Comparison of ENCODE assay signal across 1 cellular context in genomic region chr20:462199-462991, GRCh38.
TF ChIP-seq lines count a peak whose summit lies in the region.

TBC1D20 (minus strand) TSS chr20:462533; CDS start chr20:462405, 128 bp downstream.

TF ChIP-seq in HepG2, 621 proteins besides CTCF, POLR2A, EP300 and RAD21 (continued from another document and continues in another):
- TF ChIP-seq NFAT5 (CRISPR knock-in tag; IDR thresholded peaks at IDR 0.05) (no peak; the same call in none of the 2 replicates), FIP1L1 (IDR thresholded peaks at IDR 0.05; ENCODE audit: borderline replicate concordance, insufficient read depth, low read depth, low read length) (no peak), HNRNPLL (IDR thresholded peaks at IDR 0.05; ENCODE audit: low read depth, low read length, poor library complexity, severe bottlenecking) (peak; percentile 100), ZNF605 (CRISPR knock-in tag; IDR thresholded peaks at IDR 0.05) (peak; percentile 73; the same call in 1 of the 2 replicates), ZFP90 (CRISPR knock-in tag; IDR thresholded peaks at IDR 0.05; ENCODE audit: borderline replicate concordance) (peak; percentile 86; the same call in 1 of the 2 replicates), ZNF354B (CRISPR knock-in tag; IDR thresholded peaks at IDR 0.05) (no peak; the same call in 1 of the 2 replicates), ZFP36L1 (CRISPR knock-in tag; IDR thresholded peaks at IDR 0.05) (no peak), ZSCAN5A (CRISPR knock-in tag; IDR thresholded peaks at IDR 0.05; ENCODE audit: borderline replicate concordance) (0 out of 2 replicates have a peak, but pooled peaks have one; percentile 67), KDM5B (CRISPR knock-in tag; IDR thresholded peaks at IDR 0.05; ENCODE audit: borderline replicate concordance) (no peak), ZBTB25 (CRISPR knock-in tag; IDR thresholded peaks at IDR 0.05) (peak; percentile 53; the same call in 1 of the 2 replicates), ZNF256 (CRISPR knock-in tag; conservative IDR thresholded peaks at IDR 0.05) (0 out of 2 replicates have a peak, but pooled peaks have one; percentile 71), RARG (CRISPR knock-in tag; IDR thresholded peaks at IDR 0.05; ENCODE audit: low read depth) (no peak), ZNF841 (CRISPR knock-in tag; IDR thresholded peaks at IDR 0.05; ENCODE audit: borderline replicate concordance) (no peak), SUZ12 (IDR thresholded peaks at IDR 0.05; ENCODE audit: low read depth, low read length) (no peak), KLF16 (CRISPR knock-in tag; IDR thresholded peaks at IDR 0.05) (peak in 1 of 2 experiments; percentile 79; a peak in 1 of 4 replicates), ZFP36 (IDR thresholded peaks at IDR 0.05; ENCODE audit: borderline replicate concordance, low read depth, low read length, partially characterized antibody) (no peak), SP1 (IDR thresholded peaks at IDR 0.05) (no peak), SP1 (CRISPR knock-in tag; IDR thresholded peaks at IDR 0.05) (peak; percentile 71), YEATS2 (CRISPR knock-in tag; IDR thresholded peaks at IDR 0.05; ENCODE audit: borderline replicate concordance) (no peak), SRSF1 (optimal IDR thresholded peaks at IDR 0.05; ENCODE audit: low read depth, low read length) (no peak), TEAD2 (CRISPR knock-in tag; IDR thresholded peaks at IDR 0.05) (no peak), ELF3 (CRISPR knock-in tag; IDR thresholded peaks at IDR 0.05) (peak; percentile 71; the same call in 1 of the 2 replicates), ZNF383 (CRISPR knock-in tag; IDR thresholded peaks at IDR 0.05; ENCODE audit: borderline replicate concordance) (no peak), PAX8 (CRISPR knock-in tag; IDR thresholded peaks at IDR 0.05; ENCODE audit: borderline replicate concordance) (no peak), ZNF207 (IDR thresholded peaks at IDR 0.05; ENCODE audit: borderline replicate concordance) (no peak), ZNF441 (CRISPR knock-in tag; IDR thresholded peaks at IDR 0.05; ENCODE audit: borderline replicate concordance) (peak; percentile 89), FUBP1 (CRISPR knock-in tag; IDR thresholded peaks at IDR 0.05; ENCODE audit: borderline replicate concordance) (no peak), SKI (IDR thresholded peaks at IDR 0.05; ENCODE audit: partially characterized antibody) (peak; percentile 81), KDM5A (IDR thresholded peaks at IDR 0.05; ENCODE audit: borderline replicate concordance, low read length) (peak; percentile 48; the same call in 1 of the 2 replicates), ZNF329 (CRISPR knock-in tag; IDR thresholded peaks at IDR 0.05; ENCODE audit: low read depth) (no peak), ZNF776 (CRISPR knock-in tag; IDR thresholded peaks at IDR 0.05) (peak; percentile 23; the same call in 1 of the 2 replicates), ZNF547 (CRISPR knock-in tag; IDR thresholded peaks at IDR 0.05) (no peak), SOX5 (CRISPR knock-in tag; IDR thresholded peaks at IDR 0.05; ENCODE audit: borderline replicate concordance) (peak; percentile 28; the same call in 1 of the 2 replicates), SALL1 (CRISPR knock-in tag; IDR thresholded peaks at IDR 0.05) (peak; percentile 80), SPEN (CRISPR knock-in tag; IDR thresholded peaks at IDR 0.05; ENCODE audit: low read depth) (peak; percentile 59), ZMYM4 (CRISPR knock-in tag; IDR thresholded peaks at IDR 0.05) (peak; percentile 59; the same call in 1 of the 2 replicates)
- TF ChIP-seq, protein P1, sequence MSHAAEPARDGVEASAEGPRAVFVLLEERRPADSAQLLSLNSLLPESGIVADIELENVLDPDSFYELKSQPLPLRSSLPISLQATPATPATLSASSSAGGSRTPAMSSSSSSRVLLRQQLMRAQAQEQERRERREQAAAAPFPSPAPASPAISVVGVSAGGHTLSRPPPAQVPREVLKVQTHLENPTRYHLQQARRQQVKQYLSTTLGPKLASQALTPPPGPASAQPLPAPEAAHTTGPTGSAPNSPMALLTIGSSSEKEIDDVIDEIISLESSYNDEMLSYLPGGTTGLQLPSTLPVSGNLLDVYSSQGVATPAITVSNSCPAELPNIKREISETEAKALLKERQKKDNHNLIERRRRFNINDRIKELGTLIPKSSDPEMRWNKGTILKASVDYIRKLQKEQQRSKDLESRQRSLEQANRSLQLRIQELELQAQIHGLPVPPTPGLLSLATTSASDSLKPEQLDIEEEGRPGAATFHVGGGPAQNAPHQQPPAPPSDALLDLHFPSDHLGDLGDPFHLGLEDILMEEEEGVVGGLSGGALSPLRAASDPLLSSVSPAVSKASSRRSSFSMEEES (CRISPR knock-in tag; IDR thresholded peaks at IDR 0.05) = peak; percentile 90
- TF ChIP-seq, protein P2, sequence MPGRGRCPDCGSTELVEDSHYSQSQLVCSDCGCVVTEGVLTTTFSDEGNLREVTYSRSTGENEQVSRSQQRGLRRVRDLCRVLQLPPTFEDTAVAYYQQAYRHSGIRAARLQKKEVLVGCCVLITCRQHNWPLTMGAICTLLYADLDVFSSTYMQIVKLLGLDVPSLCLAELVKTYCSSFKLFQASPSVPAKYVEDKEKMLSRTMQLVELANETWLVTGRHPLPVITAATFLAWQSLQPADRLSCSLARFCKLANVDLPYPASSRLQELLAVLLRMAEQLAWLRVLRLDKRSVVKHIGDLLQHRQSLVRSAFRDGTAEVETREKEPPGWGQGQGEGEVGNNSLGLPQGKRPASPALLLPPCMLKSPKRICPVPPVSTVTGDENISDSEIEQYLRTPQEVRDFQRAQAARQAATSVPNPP (CRISPR knock-in tag; IDR thresholded peaks at IDR 0.05) = no peak; the same call in 1 of the 2 replicates
- TF ChIP-seq, protein P3, sequence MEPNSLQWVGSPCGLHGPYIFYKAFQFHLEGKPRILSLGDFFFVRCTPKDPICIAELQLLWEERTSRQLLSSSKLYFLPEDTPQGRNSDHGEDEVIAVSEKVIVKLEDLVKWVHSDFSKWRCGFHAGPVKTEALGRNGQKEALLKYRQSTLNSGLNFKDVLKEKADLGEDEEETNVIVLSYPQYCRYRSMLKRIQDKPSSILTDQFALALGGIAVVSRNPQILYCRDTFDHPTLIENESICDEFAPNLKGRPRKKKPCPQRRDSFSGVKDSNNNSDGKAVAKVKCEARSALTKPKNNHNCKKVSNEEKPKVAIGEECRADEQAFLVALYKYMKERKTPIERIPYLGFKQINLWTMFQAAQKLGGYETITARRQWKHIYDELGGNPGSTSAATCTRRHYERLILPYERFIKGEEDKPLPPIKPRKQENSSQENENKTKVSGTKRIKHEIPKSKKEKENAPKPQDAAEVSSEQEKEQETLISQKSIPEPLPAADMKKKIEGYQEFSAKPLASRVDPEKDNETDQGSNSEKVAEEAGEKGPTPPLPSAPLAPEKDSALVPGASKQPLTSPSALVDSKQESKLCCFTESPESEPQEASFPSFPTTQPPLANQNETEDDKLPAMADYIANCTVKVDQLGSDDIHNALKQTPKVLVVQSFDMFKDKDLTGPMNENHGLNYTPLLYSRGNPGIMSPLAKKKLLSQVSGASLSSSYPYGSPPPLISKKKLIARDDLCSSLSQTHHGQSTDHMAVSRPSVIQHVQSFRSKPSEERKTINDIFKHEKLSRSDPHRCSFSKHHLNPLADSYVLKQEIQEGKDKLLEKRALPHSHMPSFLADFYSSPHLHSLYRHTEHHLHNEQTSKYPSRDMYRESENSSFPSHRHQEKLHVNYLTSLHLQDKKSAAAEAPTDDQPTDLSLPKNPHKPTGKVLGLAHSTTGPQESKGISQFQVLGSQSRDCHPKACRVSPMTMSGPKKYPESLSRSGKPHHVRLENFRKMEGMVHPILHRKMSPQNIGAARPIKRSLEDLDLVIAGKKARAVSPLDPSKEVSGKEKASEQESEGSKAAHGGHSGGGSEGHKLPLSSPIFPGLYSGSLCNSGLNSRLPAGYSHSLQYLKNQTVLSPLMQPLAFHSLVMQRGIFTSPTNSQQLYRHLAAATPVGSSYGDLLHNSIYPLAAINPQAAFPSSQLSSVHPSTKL (CRISPR knock-in tag; IDR thresholded peaks at IDR 0.05) = peak; percentile 18; the same call in 1 of the 2 replicates
- TF ChIP-seq, protein P4, sequence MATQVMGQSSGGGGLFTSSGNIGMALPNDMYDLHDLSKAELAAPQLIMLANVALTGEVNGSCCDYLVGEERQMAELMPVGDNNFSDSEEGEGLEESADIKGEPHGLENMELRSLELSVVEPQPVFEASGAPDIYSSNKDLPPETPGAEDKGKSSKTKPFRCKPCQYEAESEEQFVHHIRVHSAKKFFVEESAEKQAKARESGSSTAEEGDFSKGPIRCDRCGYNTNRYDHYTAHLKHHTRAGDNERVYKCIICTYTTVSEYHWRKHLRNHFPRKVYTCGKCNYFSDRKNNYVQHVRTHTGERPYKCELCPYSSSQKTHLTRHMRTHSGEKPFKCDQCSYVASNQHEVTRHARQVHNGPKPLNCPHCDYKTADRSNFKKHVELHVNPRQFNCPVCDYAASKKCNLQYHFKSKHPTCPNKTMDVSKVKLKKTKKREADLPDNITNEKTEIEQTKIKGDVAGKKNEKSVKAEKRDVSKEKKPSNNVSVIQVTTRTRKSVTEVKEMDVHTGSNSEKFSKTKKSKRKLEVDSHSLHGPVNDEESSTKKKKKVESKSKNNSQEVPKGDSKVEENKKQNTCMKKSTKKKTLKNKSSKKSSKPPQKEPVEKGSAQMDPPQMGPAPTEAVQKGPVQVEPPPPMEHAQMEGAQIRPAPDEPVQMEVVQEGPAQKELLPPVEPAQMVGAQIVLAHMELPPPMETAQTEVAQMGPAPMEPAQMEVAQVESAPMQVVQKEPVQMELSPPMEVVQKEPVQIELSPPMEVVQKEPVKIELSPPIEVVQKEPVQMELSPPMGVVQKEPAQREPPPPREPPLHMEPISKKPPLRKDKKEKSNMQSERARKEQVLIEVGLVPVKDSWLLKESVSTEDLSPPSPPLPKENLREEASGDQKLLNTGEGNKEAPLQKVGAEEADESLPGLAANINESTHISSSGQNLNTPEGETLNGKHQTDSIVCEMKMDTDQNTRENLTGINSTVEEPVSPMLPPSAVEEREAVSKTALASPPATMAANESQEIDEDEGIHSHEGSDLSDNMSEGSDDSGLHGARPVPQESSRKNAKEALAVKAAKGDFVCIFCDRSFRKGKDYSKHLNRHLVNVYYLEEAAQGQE (IDR thresholded peaks at IDR 0.05; ENCODE audit: borderline replicate concordance in 1 of 2, low read depth in 1 of 2, low read length in 2 of 2) = no peak
